In genomic region chr17:48066192-48066591, GRCh38 we compare ENCODE assay signal across 27 cellular contexts. TPM values are rescaled to one million over a fixed set of nuclear protein-coding genes. Genes with fewer than 3 reads are reported as not detected.
DNase-seq lines count a peak whose midpoint lies in the region; ATAC-seq and TF ChIP-seq lines count a peak whose summit lies in the region.
"Had no signal": no experiment of that assay in that cellular context is flagged by ENCODE, and none has a peak within 500 bp of the region (broad histone marks: within the 10 kb centered on the region; RNA-seq: fewer than 3 reads in every experiment).

No MANE protein-coding gene starts in this region.

- H3K9me3 ChIP-seq in breast epithelium (no peaks in the 10 kb centered on the region), right lobe of liver (no peaks in the 10 kb centered on the region), stomach (no peaks in the 10 kb centered on the region)
- H3K9me3 ChIP-seq: MG63, testis had no signal

- H3K4me3 ChIP-seq in breast epithelium = no peak overlapping the region
- peak overlapping the region in 2 of 3 donors; percentile 0 to 3 for H3K4me3 ChIP-seq in right lobe of liver
- no peak overlapping the region for H3K4me3 ChIP-seq in stomach
- H3K4me3 ChIP-seq in foreskin fibroblast (ENCODE audit: low read depth in 1 of 2, low read length in 2 of 2) = no peak overlapping the region
- H3K4me3 ChIP-seq: MG63, testis had no signal

- peaks cover 3% of the 10 kb centered on the region for H3K4me1 Mint-ChIP-seq in activated T-cell treated with anti-CD3 and anti-CD28 coated beads, Interleukin-2, amount 50 U/mL, for 72 hours (ENCODE audit: low read depth)
- H3K4me1 Mint-ChIP-seq in activated T-cell treated with anti-CD3 and anti-CD28 coated beads, Interleukin-2, amount 50 U/mL, for 4 hours (ENCODE audit: low read depth) = no peaks in the 10 kb centered on the region
- H3K4me1 Mint-ChIP-seq in CD14-positive monocyte = peaks cover 3% of the 10 kb centered on the region
- H3K4me1 Mint-ChIP-seq: naive B cell had no signal

- intact Hi-C loops in breast epithelium (cut with DNase I; ENCODE audit: low total_unique reads) = no loop called here
- intact Hi-C loops in right lobe of liver (cut with DNase I) = no loop called here
- intact Hi-C loops in stomach (cut with DNase I; ENCODE audit: low total_unique reads) = no loop called here
- intact Hi-C loops in CD14-positive monocyte (cut with micrococcal nuclease) = no loop called here

- peaks cover 0 to 10% of the 10 kb centered on the region in 2 donors for H3K4me1 ChIP-seq in breast epithelium
- peaks cover 0 to 67% (median 31%) of the 10 kb centered on the region in 4 donors for H3K4me1 ChIP-seq in right lobe of liver
- peaks cover 6 to 29% (median 16%) of the 10 kb centered on the region in 4 donors for H3K4me1 ChIP-seq in stomach

- TF ChIP-seq CTCF in breast epithelium (IDR thresholded peaks at IDR 0.05) = no peak
- TF ChIP-seq CTCF in right lobe of liver (IDR thresholded peaks at IDR 0.05) = no peak
- TF ChIP-seq CTCF in stomach (IDR thresholded peaks at IDR 0.05) = no peak
- TF ChIP-seq CTCF in foreskin fibroblast (IDR thresholded peaks at IDR 0.05; ENCODE audit: low read depth, low read length) = no peak
- TF ChIP-seq CTCF in CD14-positive monocyte (IDR thresholded peaks at IDR 0.05) = no peak

- TF ChIP-seq POLR2A in breast epithelium (IDR thresholded peaks at IDR 0.05) (no peak), right lobe of liver (IDR thresholded peaks at IDR 0.05) (no peak), stomach (IDR thresholded peaks at IDR 0.05) (no peak)

- H3K36me3 ChIP-seq in breast epithelium (no peaks in the 10 kb centered on the region), right lobe of liver (peaks cover 7 to 25% (median 10%) of the 10 kb centered on the region in 4 donors), stomach (peaks cover 31 to 97% (median 89%) of the 10 kb centered on the region in 4 donors)

- WGBS in right lobe of liver (ENCODE audit: insufficient coverage, low coverage, low lambda C conversion rate, missing lambda C conversion rate) = 29% methylated on average over 1 of the region's 1 CpG
- WGBS in stomach, 5 donors = 27 to 65% (median 42%) methylated on average over 1 of the region's 1 CpG

- ATAC-seq in activated T-cell treated with anti-CD3 and anti-CD28 coated beads, Interleukin-2, amount 50 U/mL, for 72 hours (replicated peaks in 1 of 2) = no peak
- no peak for ATAC-seq in activated T-cell treated with anti-CD3 and anti-CD28 coated beads, Interleukin-2, amount 50 U/mL, for 4 hours
- peak; percentile 60 to 77 (median 69) for ATAC-seq in right lobe of liver

- H3K4me3 Mint-ChIP-seq in activated T-cell treated with anti-CD3 and anti-CD28 coated beads, Interleukin-2, amount 50 U/mL, for 72 hours = no peak overlapping the region
- no peak overlapping the region for H3K4me3 Mint-ChIP-seq in activated T-cell treated with anti-CD3 and anti-CD28 coated beads, Interleukin-2, amount 50 U/mL, for 4 hours
- no peak overlapping the region for H3K4me3 Mint-ChIP-seq in CD14-positive monocyte
- H3K4me3 Mint-ChIP-seq: activated CD4-positive, alpha-beta T cell treated with anti-CD3 and anti-CD28 coated beads, Interleukin-2, amount 10 ng/mL, durations not matched to agents 24 days and 14 days; activated naive CD4-positive, alpha-beta T cell treated with anti-CD3 and anti-CD28 coated beads for 36 hours; CD4-positive, alpha-beta T cell; naive B cell had no signal

- H3K27ac Mint-ChIP-seq in activated T-cell treated with anti-CD3 and anti-CD28 coated beads, Interleukin-2, amount 50 U/mL, for 72 hours = peak overlapping the region; percentile 70
- H3K27ac Mint-ChIP-seq in CD14-positive monocyte = no peak overlapping the region
- H3K27ac Mint-ChIP-seq: activated CD4-positive, alpha-beta T cell treated with anti-CD3 and anti-CD28 coated beads, Interleukin-2, amount 10 ng/mL, durations not matched to agents 24 days and 14 days; activated naive CD4-positive, alpha-beta T cell treated with anti-CD3 and anti-CD28 coated beads for 36 hours; CD4-positive, alpha-beta T cell had no signal

- H3K9me3 Mint-ChIP-seq in activated T-cell treated with anti-CD3 and anti-CD28 coated beads, Interleukin-2, amount 50 U/mL, for 72 hours = no peaks in the 10 kb centered on the region
- H3K9me3 Mint-ChIP-seq in activated T-cell treated with anti-CD3 and anti-CD28 coated beads, Interleukin-2, amount 50 U/mL, for 4 hours = no peaks in the 10 kb centered on the region
- no peaks in the 10 kb centered on the region for H3K9me3 Mint-ChIP-seq in CD14-positive monocyte
- H3K9me3 Mint-ChIP-seq: activated CD4-positive, alpha-beta T cell treated with anti-CD3 and anti-CD28 coated beads, Interleukin-2, amount 10 ng/mL, durations not matched to agents 24 days and 14 days; activated naive CD4-positive, alpha-beta T cell treated with anti-CD3 and anti-CD28 coated beads for 36 hours; CD4-positive, alpha-beta T cell; naive B cell had no signal

- peaks cover 4 to 22% of the 10 kb centered on the region in 2 donors for H3K36me3 Mint-ChIP-seq in activated T-cell treated with anti-CD3 and anti-CD28 coated beads, Interleukin-2, amount 50 U/mL, for 72 hours (ENCODE audit: insufficient read depth in 2 of 2)
- peaks cover 20% of the 10 kb centered on the region for H3K36me3 Mint-ChIP-seq in activated T-cell treated with anti-CD3 and anti-CD28 coated beads, Interleukin-2, amount 50 U/mL, for 4 hours (ENCODE audit: insufficient read depth)
- peaks cover 69 to 84% of the 10 kb centered on the region in 2 donors for H3K36me3 Mint-ChIP-seq in CD14-positive monocyte

- DNase-seq in activated T-cell treated with anti-CD3 and anti-CD28 coated beads, Interleukin-2, amount 50 U/mL, for 72 hours = no peak
- no peak for DNase-seq in activated T-cell treated with anti-CD3 and anti-CD28 coated beads, Interleukin-2, amount 50 U/mL, for 4 hours
- DNase-seq in breast epithelium (ENCODE audit: low spot score in 2 of 2) (no peak), right lobe of liver (peak in 1 of 3 donors; percentile 63), stomach (no peak), foreskin fibroblast (no peak), CD14-positive monocyte (ENCODE audit: low spot score) (no peak), activated gamma-delta T cell (lab: John Stamatoyannopoulos, UW) (no peak)
- DNase-seq: activated CD4-positive, alpha-beta T cell treated with anti-CD3 and anti-CD28 coated beads, Interleukin-2, amount 10 ng/mL, durations not matched to agents 24 days and 14 days; activated naive CD4-positive, alpha-beta T cell treated with anti-CD3 and anti-CD28 coated beads for 36 hours; brain microvascular endothelial cell; CD4-positive, alpha-beta T cell; glutamatergic neuron; KG1; MG63; midbrain; naive B cell; NCI-H1105; NCI-H187; NCI-H2171 treated with DMSO at 0.1 percent for 48 hours; NCI-H510A; stimulated activated naive CD4-positive, alpha-beta T cell treated with Interleukin-2 at 50 U/mL for 16 hours; SW 1271; T-helper 9 cell; testis; WERI-Rb-1 had no signal

- H3K27ac ChIP-seq in breast epithelium (peak overlapping the region; percentile 66 to 70), right lobe of liver (peak overlapping the region; percentile 55 to 85 (median 75)), stomach (peak overlapping the region in 3 of 5 donors; percentile 2 to 56 (median 23))
- H3K27ac ChIP-seq: brain microvascular endothelial cell, testis, WERI-Rb-1 had no signal

- H3K27me3 Mint-ChIP-seq in activated T-cell treated with anti-CD3 and anti-CD28 coated beads, Interleukin-2, amount 50 U/mL, for 72 hours (ENCODE audit: low read depth) = no peaks in the 10 kb centered on the region
- no peaks in the 10 kb centered on the region for H3K27me3 Mint-ChIP-seq in activated T-cell treated with anti-CD3 and anti-CD28 coated beads, Interleukin-2, amount 50 U/mL, for 4 hours (ENCODE audit: low read depth)
- peaks cover 0 to 3% (median 1%) of the 10 kb centered on the region in 3 donors for H3K27me3 Mint-ChIP-seq in CD14-positive monocyte (ENCODE audit: low read depth in 3 of 3)
- H3K27me3 Mint-ChIP-seq: activated CD4-positive, alpha-beta T cell treated with anti-CD3 and anti-CD28 coated beads, Interleukin-2, amount 10 ng/mL, durations not matched to agents 24 days and 14 days; CD4-positive, alpha-beta T cell; naive B cell had no signal

- no peak for TF ChIP-seq EP300 in stomach (IDR thresholded peaks at IDR 0.05)

- no peaks in the 10 kb centered on the region for H3K27me3 ChIP-seq in breast epithelium
- H3K27me3 ChIP-seq in right lobe of liver = no peaks in the 10 kb centered on the region
- H3K27me3 ChIP-seq in stomach = no peaks in the 10 kb centered on the region
- H3K27me3 ChIP-seq: brain microvascular endothelial cell, MG63, testis had no signal

RNA-seq across cellular contexts. Expression of gene NFE2L1, which starts 18.0 kb away (rescaled TPM):
- 100 to 1,000 TPM; 214 to 237 TPM for total RNA-seq in activated T-cell treated with anti-CD3 and anti-CD28 coated beads, Interleukin-2, amount 50 U/mL, for 72 hours
- 100 to 1,000 TPM in 2 of 3 donors, 10 to 100 TPM in 1; 93.1 to 123 (median 109) TPM for total RNA-seq in activated T-cell treated with anti-CD3 and anti-CD28 coated beads, Interleukin-2, amount 50 U/mL, for 4 hours
- total RNA-seq in breast epithelium (100 to 1,000 TPM in 2 of 3 donors, 10 to 100 TPM in 1; 96.4 to 278 (median 106) TPM), right lobe of liver (100 to 1,000 TPM in 4 of 6 experiments, 10 to 100 TPM in 2; 63.1 to 156 (median 117) TPM), stomach (100 to 1,000 TPM in 3 of 5 donors, 10 to 100 TPM in 2; 51.4 to 160 (median 126) TPM)
- polyA plus RNA-seq in stomach (10 to 100 TPM; 25.2 to 39.5 (median 36.6) TPM), CD14-positive monocyte (1 to 10 TPM; 2.8 to 7.1 TPM)

RNA-seq across cellular contexts. Expression of gene COPZ2, which starts 28.6 kb away (rescaled TPM):
- total RNA-seq in activated T-cell treated with anti-CD3 and anti-CD28 coated beads, Interleukin-2, amount 50 U/mL, for 72 hours = 10 to 100 TPM; 11.7 to 14.2 TPM
- 1 to 10 TPM; 2.6 to 3.9 (median 3.2) TPM for total RNA-seq in activated T-cell treated with anti-CD3 and anti-CD28 coated beads, Interleukin-2, amount 50 U/mL, for 4 hours
- total RNA-seq in breast epithelium (10 to 100 TPM; 16.4 to 97.9 (median 23.3) TPM), right lobe of liver (10 to 100 TPM; 18.9 to 26.6 (median 23.8) TPM), stomach (100 to 1,000 TPM in 1 of 5 donors, 10 to 100 TPM in 2, 1 to 10 TPM in 2; 6.8 to 187 (median 12.3) TPM)
- polyA plus RNA-seq in stomach (10 to 100 TPM; 17.0 to 20.4 (median 17.1) TPM), CD14-positive monocyte (10 to 100 TPM in 1 of 2 donors, 1 to 10 TPM in 1; 6.9 to 12.2 TPM)
- total RNA-seq: H1 had no signal

RNA-seq across cellular contexts. Expression of gene CBX1, which starts 35.1 kb away (rescaled TPM):
- 10 to 100 TPM; 47.0 to 62.3 TPM for total RNA-seq in activated T-cell treated with anti-CD3 and anti-CD28 coated beads, Interleukin-2, amount 50 U/mL, for 72 hours
- total RNA-seq in activated T-cell treated with anti-CD3 and anti-CD28 coated beads, Interleukin-2, amount 50 U/mL, for 4 hours = 10 to 100 TPM; 53.2 to 64.4 (median 60.8) TPM
- total RNA-seq in breast epithelium (10 to 100 TPM; 29.0 to 45.8 (median 45.2) TPM), right lobe of liver (10 to 100 TPM in 2 of 6 experiments, 1 to 10 TPM in 4; 7.0 to 10.5 (median 9.9) TPM), stomach (10 to 100 TPM; 12.8 to 65.6 (median 40.3) TPM)
- polyA plus RNA-seq in stomach (10 to 100 TPM; 21.3 to 27.3 (median 23.4) TPM), CD14-positive monocyte (10 to 100 TPM; 12.5 to 18.2 TPM)

RNA-seq across cellular contexts. Expression of gene SNX11, which starts 41.4 kb away (rescaled TPM):
- 10 to 100 TPM; 30.5 to 30.6 TPM for total RNA-seq in activated T-cell treated with anti-CD3 and anti-CD28 coated beads, Interleukin-2, amount 50 U/mL, for 72 hours
- 10 to 100 TPM; 30.5 to 41.9 (median 30.9) TPM for total RNA-seq in activated T-cell treated with anti-CD3 and anti-CD28 coated beads, Interleukin-2, amount 50 U/mL, for 4 hours
- total RNA-seq in breast epithelium (10 to 100 TPM; 13.4 to 19.7 (median 14.2) TPM), right lobe of liver (10 to 100 TPM in 3 of 6 experiments, 1 to 10 TPM in 3; 7.2 to 11.7 (median 9.2) TPM), stomach (10 to 100 TPM in 3 of 5 donors, 1 to 10 TPM in 2; 3.5 to 35.7 (median 13.8) TPM)
- polyA plus RNA-seq in stomach (10 to 100 TPM; 13.2 to 16.8 (median 14.4) TPM), CD14-positive monocyte (10 to 100 TPM; 48.4 to 49.3 TPM)

Comparison
In these comparisons a context has a peak if more than half of its experiments do, and no peak if none do; other contexts are left out.
1. ATAC-seq: peak in right lobe of liver (4 of 4); none in activated T-cell treated with anti-CD3 and anti-CD28 coated beads, Interleukin-2, amount 50 U/mL, for 72 hours (0 of 2) and activated T-cell treated with anti-CD3 and anti-CD28 coated beads, Interleukin-2, amount 50 U/mL, for 4 hours (0 of 2).
2. H3K27ac ChIP-seq: peak in every context shown above with its lines; median percentile 75 in right lobe of liver; 68 in breast epithelium; 23 in stomach.
3. H3K4me3 ChIP-seq: peak in right lobe of liver (2 of 3); none in breast epithelium (0 of 3), stomach (0 of 4) and foreskin fibroblast (0 of 2).